In the genomic region with DNA sequence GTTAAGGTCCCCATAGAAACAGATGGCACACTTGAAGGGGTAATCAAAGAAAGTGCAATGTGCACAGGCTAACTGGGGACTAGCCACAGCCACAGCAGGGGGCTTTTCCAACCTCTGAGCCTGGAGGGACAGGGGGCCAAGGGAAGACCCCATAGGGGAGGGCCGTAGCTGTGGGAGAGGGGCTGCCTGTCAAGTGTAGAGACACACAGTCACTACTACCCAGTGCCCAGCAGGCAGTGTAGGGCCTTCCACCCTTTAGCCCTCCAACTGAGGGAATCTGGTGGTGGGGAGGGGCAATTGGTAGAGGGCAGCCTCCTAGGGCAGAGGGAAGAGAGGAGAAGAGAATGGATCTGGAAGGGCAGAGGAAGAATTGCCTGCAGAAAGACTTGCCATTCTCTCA, we compare ENCODE assay signal across 18 cellular contexts. TPM values are rescaled to one million over a fixed set of nuclear protein-coding genes. Genes with fewer than 3 reads are reported as not detected.
DNase-seq lines count a peak whose midpoint lies in the region; ATAC-seq and TF ChIP-seq lines count a peak whose summit lies in the region.
"Had no signal": no experiment of that assay in that cellular context is flagged by ENCODE, and none has a peak within 500 bp of the region (broad histone marks: within the 10 kb centered on the region; RNA-seq: fewer than 3 reads in every experiment).

No MANE protein-coding gene starts in this region.

- ATAC-seq in GM21576 (IDR thresholded peaks at IDR 0.05; ENCODE audit: unreplicated experiment) = no peak
- ATAC-seq: CD8-positive, alpha-beta T cell; GM23338; HCT116 had no signal

- H3K27me3 ChIP-seq in esophagus muscularis mucosa (no peaks in the 10 kb centered on the region), osteoblast (ENCODE audit: insufficient read depth, low read length) (no peaks in the 10 kb centered on the region)
- H3K27me3 ChIP-seq: BLaER1 had no signal

- no peak overlapping the region for H3K27ac ChIP-seq in esophagus muscularis mucosa (replicated peaks in 1 of 4)
- no peak overlapping the region for H3K27ac ChIP-seq in osteoblast (ENCODE audit: low read depth, low read length)
- H3K27ac ChIP-seq: BLaER1, C4-2B had no signal

- no peaks in the 10 kb centered on the region for H3K9me3 ChIP-seq in esophagus muscularis mucosa
- H3K9me3 ChIP-seq in osteoblast (ENCODE audit: low read depth, low read length) = no peaks in the 10 kb centered on the region
- H3K9me3 ChIP-seq: BLaER1, Caco-2 had no signal

- DNase-seq in NCI-H524 treated with DMSO at 0.1 percent for 48 hours (lab: John Stamatoyannopoulos, UW) (peak; percentile 46), esophagus muscularis mucosa (ENCODE audit: extremely low spot score) (peak; percentile 68), retina (peak; percentile 19), osteoblast (ENCODE audit: insufficient read length, low spot score, missing footprints) (no peak), hippocampal formation (lab: John Stamatoyannopoulos, UW) (no peak)
- DNase-seq in stimulated activated CD4-positive, alpha-beta T cell treated with anti-CD3 and anti-CD28 coated beads, Interleukin-2, amount 100 ng/mL, for 48 hours = no peak
- DNase-seq: Caco-2; CD4-positive, CD25-positive, alpha-beta regulatory T cell; CD8-positive, alpha-beta T cell; DMS153; DND-41; H9; HFFc6 had no signal

- intact Hi-C loops in esophagus muscularis mucosa (cut with DNase I) = no loop called here

- H3K79me2 ChIP-seq in osteoblast (ENCODE audit: insufficient read depth, low read length) = no peaks in the 10 kb centered on the region

- 80% methylated on average over 1 of the region's 1 CpG for WGBS in esophagus muscularis mucosa

- no peaks in the 10 kb centered on the region for H3K36me3 ChIP-seq in esophagus muscularis mucosa
- H3K36me3 ChIP-seq in osteoblast (ENCODE audit: insufficient read depth, low read length) = no peaks in the 10 kb centered on the region
- H3K36me3 ChIP-seq: BLaER1 had no signal

- no peak for TF ChIP-seq POLR2A in esophagus muscularis mucosa (IDR thresholded peaks at IDR 0.05; ENCODE audit: low read depth)

- H4K20me1 ChIP-seq in osteoblast (ENCODE audit: insufficient read depth, low read length) = no peaks in the 10 kb centered on the region
- H4K20me1 ChIP-seq: BLaER1 had no signal

- no peak overlapping the region for H3K4me2 ChIP-seq in osteoblast (ENCODE audit: insufficient read depth, low read length)
- H3K4me2 ChIP-seq: BLaER1, GM23338 had no signal

- H3K4me1 ChIP-seq in esophagus muscularis mucosa (no peaks in the 10 kb centered on the region), osteoblast (ENCODE audit: insufficient read depth, low read length) (peaks cover 7% of the 10 kb centered on the region)
- H3K4me1 ChIP-seq: BLaER1 had no signal

- no peak overlapping the region for H2AFZ ChIP-seq in osteoblast (ENCODE audit: low read length)

- TF ChIP-seq CTCF in esophagus muscularis mucosa (IDR thresholded peaks at IDR 0.05) (no peak), osteoblast (IDR thresholded peaks at IDR 0.05; ENCODE audit: extremely low read depth, low read depth, low read length) (no peak)

- no peak for TF ChIP-seq EP300 in esophagus muscularis mucosa (IDR thresholded peaks at IDR 0.05)

- H3K4me3 ChIP-seq in esophagus muscularis mucosa (no peak overlapping the region), osteoblast (ENCODE audit: insufficient read depth, low read length) (no peak overlapping the region)
- H3K4me3 ChIP-seq: BLaER1, GM23338 had no signal

RNA-seq across cellular contexts. Expression of a gene that starts 54.6 kb away (rescaled TPM):
- total RNA-seq in esophagus muscularis mucosa (10 to 100 TPM in 2 of 4 donors, 1 to 10 TPM in 2; 6.6 to 18.6 (median 12.6) TPM), osteoblast (5.0 and 5.1 TPM in 2 replicates)
- total RNA-seq: CD8-positive, alpha-beta T cell had no signal

Comparison
In these comparisons a context has a peak if more than half of its experiments do, and no peak if none do; other contexts are left out.
1. DNase-seq: peak in NCI-H524 treated with DMSO at 0.1 percent for 48 hours (single experiment), esophagus muscularis mucosa (single experiment) and retina (single experiment); none in stimulated activated CD4-positive, alpha-beta T cell treated with anti-CD3 and anti-CD28 coated beads, Interleukin-2, amount 100 ng/mL, for 48 hours (0 of 2), osteoblast (single experiment) and hippocampal formation (0 of 2).